20 cellular contexts compared by ENCODE assay signal in genomic region chr1:230220907-230221306, GRCh38.
"Had no signal": no experiment of that assay in that cellular context is flagged by ENCODE, and none has a peak within 500 bp of the region (broad histone marks: within the 10 kb centered on the region; RNA-seq: fewer than 3 reads in every experiment).

No MANE protein-coding gene starts in this region.

- H3K4me2 ChIP-seq: hepatocyte had no signal

- H3K9ac ChIP-seq: parathyroid adenoma had no signal

- H3K79me2 ChIP-seq: parathyroid adenoma had no signal

- ATAC-seq: foreskin keratinocyte; left cardiac atrium; left ventricle myocardium superior; stimulated activated naive CD8-positive, alpha-beta T cell treated with anti-CD3 and anti-CD28 coated beads, Interleukin-15, Interleukin-2, amounts not matched to agents 100 U/mL and 50 U/mL, for 24 hours had no signal

- H3K27ac Mint-ChIP-seq: nephron had no signal

- H2AFZ ChIP-seq: hepatocyte, parathyroid adenoma had no signal

- H3K4me3 Mint-ChIP-seq: nephron had no signal

- H3K9me3 ChIP-seq: prostate gland, sigmoid colon, suprapubic skin, tibial nerve had no signal

- H3K9me3 Mint-ChIP-seq: nephron had no signal

- H3K27ac ChIP-seq: foreskin keratinocyte, hepatocyte, parathyroid adenoma, prostate gland, suprapubic skin had no signal

- H3K27me3 ChIP-seq: foreskin keratinocyte, hepatocyte, sigmoid colon, suprapubic skin, tibial nerve had no signal

- H3K36me3 ChIP-seq: prostate gland, sigmoid colon, suprapubic skin, tibial nerve had no signal

- H3K4me3 ChIP-seq: hepatocyte, lung, prostate gland, sigmoid colon, suprapubic skin, tibial nerve had no signal

- DNase-seq: dermis blood vessel endothelial cell; foreskin keratinocyte; head of caudate nucleus; kidney; left cardiac atrium; left ventricle myocardium superior; mesenchymal stem cell; midbrain; retina; sigmoid colon; small intestine; stimulated activated CD4-positive, alpha-beta T cell treated with anti-CD3 and anti-CD28 coated beads, Interleukin-12 subunit alpha, Interleukin-12 subunit beta, amount 100 ng/mL, for 4 hours; stimulated activated naive CD8-positive, alpha-beta T cell treated with anti-CD3 and anti-CD28 coated beads, Interleukin-15, Interleukin-2, amounts not matched to agents 100 U/mL and 50 U/mL, for 24 hours had no signal

- H3K4me1 ChIP-seq: foreskin keratinocyte, parathyroid adenoma, prostate gland, suprapubic skin had no signal
